In genomic region chr5:74492230-74492629, GRCh38 we compare ENCODE assay signal across 19 cellular contexts.
DNase-seq lines count a peak whose midpoint lies in the region; ATAC-seq and TF ChIP-seq lines count a peak whose summit lies in the region.
"Had no signal": no experiment of that assay in that cellular context is flagged by ENCODE, and none has a peak within 500 bp of the region (broad histone marks: within the 10 kb centered on the region; RNA-seq: fewer than 3 reads in every experiment).

No MANE protein-coding gene starts in this region.

- no peak for TF ChIP-seq CTCF in esophagus muscularis mucosa (IDR thresholded peaks at IDR 0.05)
- no peak for TF ChIP-seq CTCF in neural progenitor cell (IDR thresholded peaks at IDR 0.05)
- no peak for TF ChIP-seq CTCF in colonic mucosa (IDR thresholded peaks at IDR 0.05)
- TF ChIP-seq CTCF in natural killer cell (IDR thresholded peaks at IDR 0.05) = no peak

- H3K9ac ChIP-seq in neural progenitor cell = no peak overlapping the region
- no peak overlapping the region for H3K9ac ChIP-seq in colonic mucosa (ENCODE audit: low read depth in 2 of 2, low read length in 2 of 2)
- H3K9ac ChIP-seq: KMS-11 had no signal

- H3K27ac Mint-ChIP-seq in neural progenitor cell = no peak overlapping the region
- H3K27ac Mint-ChIP-seq in natural killer cell = no peak overlapping the region
- no peak overlapping the region for H3K27ac Mint-ChIP-seq in activated naive CD4-positive, alpha-beta T cell treated with anti-CD3 and anti-CD28 coated beads for 36 hours
- H3K27ac Mint-ChIP-seq: CD8-positive, alpha-beta T cell had no signal

- no peak for TF ChIP-seq EP300 in esophagus muscularis mucosa (IDR thresholded peaks at IDR 0.05)

- no peak overlapping the region for H3K27ac ChIP-seq in esophagus muscularis mucosa (replicated peaks in 1 of 4)
- H3K27ac ChIP-seq in neural progenitor cell = no peak overlapping the region
- no peak overlapping the region for H3K27ac ChIP-seq in colonic mucosa
- H3K27ac ChIP-seq: KMS-11, SK-N-MC had no signal

- no peaks in the 10 kb centered on the region for H3K79me2 ChIP-seq in neural progenitor cell (ENCODE audit: low read depth)

- DNase-seq in EH (ENCODE audit: low read depth) (peak; percentile 57), NCI-H2227 treated with DMSO at 0.1 percent for 48 hours (lab: John Stamatoyannopoulos, UW) (peak; percentile 28), esophagus muscularis mucosa (ENCODE audit: extremely low spot score) (peak; percentile 10), neural progenitor cell (ENCODE audit: low spot score) (no peak), colonic mucosa (no peak), natural killer cell (no peak)
- DNase-seq in activated naive CD4-positive, alpha-beta T cell treated with anti-CD3 and anti-CD28 coated beads for 36 hours = no peak
- DNase-seq: CD8-positive, alpha-beta T cell; H7; MM.1S; NCI-H1105; NCI-H187 treated with DMSO at 0.1 percent for 48 hours; NCI-H226; NCI-H526 treated with DMSO at 0.1 percent for 48 hours; NK-92 treated with Interleukin-12 subunit alpha and Interleukin-12 subunit beta, amount 100 ng/mL, for 24 hours; PC-3 had no signal

- H3K4me3 Mint-ChIP-seq in neural progenitor cell (no peak overlapping the region), natural killer cell (no peak overlapping the region)
- H3K4me3 Mint-ChIP-seq in activated naive CD4-positive, alpha-beta T cell treated with anti-CD3 and anti-CD28 coated beads for 36 hours = no peak overlapping the region
- H3K4me3 Mint-ChIP-seq: CD8-positive, alpha-beta T cell had no signal

- H3K4me3 ChIP-seq in esophagus muscularis mucosa (no peak overlapping the region), neural progenitor cell (no peak overlapping the region), colonic mucosa (no peak overlapping the region)
- H3K4me3 ChIP-seq: SK-N-MC had no signal

- no peak overlapping the region for H3K4me2 ChIP-seq in neural progenitor cell
- H3K4me2 ChIP-seq: KMS-11 had no signal

- WGBS in esophagus muscularis mucosa = 78% methylated on average over 2 of the region's 2 CpGs

- H3K4me1 ChIP-seq in esophagus muscularis mucosa (no peaks in the 10 kb centered on the region), neural progenitor cell (peaks cover 12% of the 10 kb centered on the region), colonic mucosa (no peaks in the 10 kb centered on the region)

- peaks cover 3% of the 10 kb centered on the region for H3K9me3 Mint-ChIP-seq in neural progenitor cell
- H3K9me3 Mint-ChIP-seq in natural killer cell = no peaks in the 10 kb centered on the region
- H3K9me3 Mint-ChIP-seq in activated naive CD4-positive, alpha-beta T cell treated with anti-CD3 and anti-CD28 coated beads for 36 hours = no peaks in the 10 kb centered on the region
- H3K9me3 Mint-ChIP-seq: CD8-positive, alpha-beta T cell had no signal

- no peak for TF ChIP-seq POLR2A in esophagus muscularis mucosa (IDR thresholded peaks at IDR 0.05; ENCODE audit: low read depth)

- H3K36me3 ChIP-seq in esophagus muscularis mucosa (no peaks in the 10 kb centered on the region), neural progenitor cell (no peaks in the 10 kb centered on the region), colonic mucosa (no peaks in the 10 kb centered on the region)

- H2AFZ ChIP-seq in neural progenitor cell (replicated peaks) = peak overlapping the region; percentile 40

- H3K36me3 Mint-ChIP-seq in neural progenitor cell (no peaks in the 10 kb centered on the region), natural killer cell (no peaks in the 10 kb centered on the region)
- H3K36me3 Mint-ChIP-seq in activated naive CD4-positive, alpha-beta T cell treated with anti-CD3 and anti-CD28 coated beads for 36 hours (ENCODE audit: low read depth) = no peaks in the 10 kb centered on the region
- H3K36me3 Mint-ChIP-seq: CD8-positive, alpha-beta T cell had no signal

- ATAC-seq in natural killer cell = no peak
- ATAC-seq: CD8-positive, alpha-beta T cell; HepG2; PC-3 had no signal

- intact Hi-C loops in esophagus muscularis mucosa (cut with DNase I) (no loop called here), colonic mucosa (cut with DNase I) (no loop called here), natural killer cell (cut with micrococcal nuclease) (no loop called here)
- intact Hi-C loops in activated naive CD4-positive, alpha-beta T cell treated with anti-CD3 and anti-CD28 coated beads for 36 hours (cut with micrococcal nuclease) = loop anchor here (10.0 kb wide), 1 partner anchor 153 kb away; the partner anchor contains the start of gene ENC1

- no peaks in the 10 kb centered on the region for H3K9me3 ChIP-seq in esophagus muscularis mucosa
- H3K9me3 ChIP-seq in neural progenitor cell (ENCODE audit: low read depth) = no peaks in the 10 kb centered on the region
- no peaks in the 10 kb centered on the region for H3K9me3 ChIP-seq in colonic mucosa

- no peaks in the 10 kb centered on the region for H3F3A ChIP-seq in neural progenitor cell (ENCODE audit: low read depth)

- CTCF ChIA-PET in activated naive CD4-positive, alpha-beta T cell treated with anti-CD3 and anti-CD28 coated beads for 36 hours (lab: Charles Lee) = interaction anchor here (1.7 kb wide), 1 partner anchor 149 kb away, joined by 3 read pairs; no protein-coding TSS in a partner anchor

- H3K4me1 Mint-ChIP-seq in neural progenitor cell (peaks cover 9% of the 10 kb centered on the region), natural killer cell (no peaks in the 10 kb centered on the region)
- H3K4me1 Mint-ChIP-seq in activated naive CD4-positive, alpha-beta T cell treated with anti-CD3 and anti-CD28 coated beads for 36 hours (ENCODE audit: low read depth) = no peaks in the 10 kb centered on the region

- H3K27me3 ChIP-seq in esophagus muscularis mucosa (no peaks in the 10 kb centered on the region), neural progenitor cell (no peaks in the 10 kb centered on the region), colonic mucosa (no peaks in the 10 kb centered on the region)

- no peaks in the 10 kb centered on the region for H4K20me1 ChIP-seq in neural progenitor cell (ENCODE audit: low read depth)

- H3K27me3 Mint-ChIP-seq in neural progenitor cell (ENCODE audit: insufficient read depth, low read depth) = peaks cover 8% of the 10 kb centered on the region
- peaks cover 15 to 33% of the 10 kb centered on the region in 2 donors for H3K27me3 Mint-ChIP-seq in natural killer cell (ENCODE audit: low read depth in 2 of 2)
- H3K27me3 Mint-ChIP-seq in activated naive CD4-positive, alpha-beta T cell treated with anti-CD3 and anti-CD28 coated beads for 36 hours (ENCODE audit: low read depth) = peaks cover 5% of the 10 kb centered on the region

Comparison
In these comparisons a context has a peak if more than half of its experiments do, and no peak if none do; other contexts are left out.
1. DNase-seq: peak in EH (single experiment), NCI-H2227 treated with DMSO at 0.1 percent for 48 hours (single experiment) and esophagus muscularis mucosa (single experiment); none in neural progenitor cell (single experiment), colonic mucosa (single experiment), natural killer cell (single experiment) and activated naive CD4-positive, alpha-beta T cell treated with anti-CD3 and anti-CD28 coated beads for 36 hours (single experiment).